In the genomic region with DNA sequence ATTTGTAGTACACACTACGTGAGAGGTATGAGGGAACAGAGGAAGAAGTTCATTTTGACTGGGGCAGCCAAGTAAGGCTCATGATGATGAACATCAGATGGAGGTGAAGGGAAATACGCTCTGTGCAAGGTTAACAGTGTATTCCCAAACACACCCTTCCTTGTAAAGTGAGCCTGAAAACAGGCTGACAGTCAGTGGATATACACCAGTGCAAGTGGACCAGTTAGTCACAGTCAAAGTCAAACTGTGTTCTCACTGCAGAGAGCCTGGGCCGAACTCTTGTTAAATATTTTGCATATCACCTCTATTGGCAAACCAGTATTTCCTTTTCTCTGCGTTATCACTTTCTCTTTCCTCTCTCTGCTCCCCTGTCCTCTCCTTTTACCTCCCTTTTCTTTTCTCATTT, we compare ENCODE assay signal across 11 cellular contexts. TPM values are rescaled to one million over a fixed set of nuclear protein-coding genes. Genes with fewer than 3 reads are reported as not detected.
A peak's percentile ranks its signal among the peaks of the same experiment; 100 is the strongest.
DNase-seq lines count a peak whose midpoint lies in the region; ATAC-seq and TF ChIP-seq lines count a peak whose summit lies in the region.
"Had no signal": no experiment of that assay in that cellular context is flagged by ENCODE, and none has a peak within 500 bp of the region (broad histone marks: within the 10 kb centered on the region; RNA-seq: fewer than 3 reads in every experiment).

No MANE protein-coding gene starts in this region.

- H3K9me3 Mint-ChIP-seq in activated T-helper 17 cell treated with anti-CD3 and anti-CD28 coated beads, Interleukin-2, amount 50 U/mL, for 72 hours = no peaks in the 10 kb centered on the region
- no peaks in the 10 kb centered on the region for H3K9me3 Mint-ChIP-seq in osteocyte (ENCODE audit: unreplicated experiment)

- DNase-seq in GM10266 (ENCODE audit: extremely low spot score) (peak; percentile 35), pons (ENCODE audit: low spot score) (no peak), osteocyte (ENCODE audit: extremely low spot score, unreplicated experiment) (no peak), left colon (no peak), SIG-M5 treated with dmso at 0.1 percent for 504 hours (lab: John Stamatoyannopoulos, UW; ENCODE audit: unreplicated experiment) (no peak)
- DNase-seq: mesendoderm, PC-3 had no signal

- TF ChIP-seq CTCF in GM10266 (IDR thresholded peaks at IDR 0.05; ENCODE audit: control insufficient read depth, insufficient read depth, low read depth, missing control alignments) = no peak
- no peak for TF ChIP-seq CTCF in osteocyte (IDR thresholded peaks at IDR 0.05)

- H3K4me1 Mint-ChIP-seq in activated T-helper 17 cell treated with anti-CD3 and anti-CD28 coated beads, Interleukin-2, amount 50 U/mL, for 72 hours = peaks cover 9% of the 10 kb centered on the region
- H3K4me1 Mint-ChIP-seq in osteocyte (ENCODE audit: unreplicated experiment) = no peaks in the 10 kb centered on the region

- intact Hi-C loops in left colon (cut with DNase I, micrococcal nuclease) = no loop called here

- ATAC-seq in GM19397 (IDR thresholded peaks at IDR 0.05; ENCODE audit: unreplicated experiment) (peak; percentile 62), HG03108 (IDR thresholded peaks at IDR 0.05; ENCODE audit: unreplicated experiment) (peak; percentile 61), left colon (no peak)
- ATAC-seq in activated T-helper 17 cell treated with anti-CD3 and anti-CD28 coated beads, Interleukin-2, amount 50 U/mL, for 72 hours (replicated peaks) = peak; percentile 60
- ATAC-seq: PC-3 had no signal

- H3K27ac Mint-ChIP-seq in activated T-helper 17 cell treated with anti-CD3 and anti-CD28 coated beads, Interleukin-2, amount 50 U/mL, for 72 hours = peak overlapping the region; percentile 12
- H3K27ac Mint-ChIP-seq in osteocyte (ENCODE audit: unreplicated experiment) = no peak overlapping the region

- H3K36me3 Mint-ChIP-seq in activated T-helper 17 cell treated with anti-CD3 and anti-CD28 coated beads, Interleukin-2, amount 50 U/mL, for 72 hours (ENCODE audit: low read depth) = no peaks in the 10 kb centered on the region
- H3K36me3 Mint-ChIP-seq in osteocyte (ENCODE audit: unreplicated experiment) = no peaks in the 10 kb centered on the region

- H3K27me3 Mint-ChIP-seq in activated T-helper 17 cell treated with anti-CD3 and anti-CD28 coated beads, Interleukin-2, amount 50 U/mL, for 72 hours = no peaks in the 10 kb centered on the region
- no peaks in the 10 kb centered on the region for H3K27me3 Mint-ChIP-seq in osteocyte (ENCODE audit: unreplicated experiment)

- H3K4me3 Mint-ChIP-seq in activated T-helper 17 cell treated with anti-CD3 and anti-CD28 coated beads, Interleukin-2, amount 50 U/mL, for 72 hours = peak overlapping the region; percentile 10
- H3K4me3 Mint-ChIP-seq in osteocyte (ENCODE audit: unreplicated experiment) = no peak overlapping the region

RNA-seq across cellular contexts. Expression of gene RHOH, which starts 23.4 kb away (rescaled TPM):
- total RNA-seq in activated T-helper 17 cell treated with anti-CD3 and anti-CD28 coated beads, Interleukin-2, amount 50 U/mL, for 72 hours = 100 to 1,000 TPM; 107 to 117 TPM
- not detected in 2 replicates for total RNA-seq in osteocyte
- 1 to 10 TPM; 2.8 to 4.2 TPM for total RNA-seq in left colon
- total RNA-seq: epithelial cell of proximal tubule, PC-3 had no signal

Comparison
In these comparisons a context has a peak if more than half of its experiments do, and no peak if none do; other contexts are left out.
1. RNA of gene RHOH, which starts 23.4 kb away (total RNA-seq): 107 to 117 TPM in activated T-helper 17 cell treated with anti-CD3 and anti-CD28 coated beads, Interleukin-2, amount 50 U/mL, for 72 hours; 2.8 to 4.2 TPM in left colon and not detected in osteocyte; every median in the first group is over 10 times any median in the second.